ENCODE assay signal across 1 cellular context in genomic region chr2:219515874-219516629, GRCh38.
TF ChIP-seq lines count a peak whose summit lies in the region.

No MANE protein-coding gene starts in this region.

TF ChIP-seq in K562, 482 proteins besides CTCF, POLR2A, EP300 and RAD21:
- TF ChIP-seq TFAP4 (CRISPR knock-in tag; IDR thresholded peaks at IDR 0.05; ENCODE audit: borderline replicate concordance) (0 out of 2 replicates have a peak, but pooled peaks have one; percentile 4), PKNOX1 (IDR thresholded peaks at IDR 0.05) (peak; percentile 77), SAP30 (IDR thresholded peaks at IDR 0.05; ENCODE audit: borderline replicate concordance, insufficient read depth, low read depth, low read length, poor library complexity, severe bottlenecking) (peak; percentile 37), ATF1 (CRISPR knock-in tag; IDR thresholded peaks at IDR 0.05) (no peak), ATF1 (tag; IDR thresholded peaks at IDR 0.05) (0 out of 2 replicates have a peak, but pooled peaks have one; percentile 14), ZNF740 (CRISPR knock-in tag; IDR thresholded peaks at IDR 0.05) (peak; percentile 30; the same call in 1 of the 2 replicates), ZNF740 (tag; IDR thresholded peaks at IDR 0.05) (no peak), TEAD1 (CRISPR knock-in tag; IDR thresholded peaks at IDR 0.05) (no peak), KDM1A (IDR thresholded peaks at IDR 0.05) (peak in 1 of 2 experiments; percentile 54; a peak in 1 of 4 replicates), GTF2E2 (tag; IDR thresholded peaks at IDR 0.05) (no peak)
